16 cellular contexts compared by ENCODE assay signal in the genomic region with DNA sequence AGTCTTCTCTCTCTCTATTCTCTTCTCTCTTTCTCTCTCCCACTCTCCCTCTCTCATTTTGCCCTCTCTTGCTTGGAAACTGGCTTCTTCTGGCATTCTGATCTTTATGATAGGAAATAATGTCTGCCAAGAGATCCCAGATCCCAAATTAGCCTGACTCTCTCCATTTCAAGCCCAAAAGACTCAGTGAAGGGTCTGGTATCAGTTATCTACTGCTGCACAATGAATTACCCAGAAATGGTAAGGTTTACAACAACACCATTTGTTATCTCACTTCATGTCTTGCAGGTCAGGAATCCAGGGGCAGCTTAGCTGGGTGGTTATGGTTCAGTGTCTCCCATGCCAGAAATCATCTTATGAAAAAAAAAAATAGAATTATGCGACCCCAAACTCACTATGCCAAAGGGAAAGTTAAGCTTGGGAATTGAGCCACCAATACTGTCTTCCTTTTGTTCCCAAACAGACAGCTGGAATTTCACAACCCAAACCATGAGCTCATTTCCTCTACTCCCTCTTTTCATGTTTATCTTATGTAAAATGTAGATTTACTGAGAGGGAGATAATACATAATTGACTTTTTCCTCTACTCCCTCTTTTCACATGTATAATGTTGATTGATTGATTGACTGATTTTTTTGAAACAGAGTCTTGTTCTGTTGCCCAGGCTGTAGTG.
A peak's percentile ranks its signal among the peaks of the same experiment; 100 is the strongest.
DNase-seq lines count a peak whose midpoint lies in the region; ATAC-seq and TF ChIP-seq lines count a peak whose summit lies in the region.
"Had no signal": no experiment of that assay in that cellular context is flagged by ENCODE, and none has a peak within 500 bp of the region (broad histone marks: within the 10 kb centered on the region; RNA-seq: fewer than 3 reads in every experiment).

No MANE protein-coding gene starts in this region.

- peak; percentile 54 for ATAC-seq in left ventricle myocardium superior
- ATAC-seq in heart left ventricle = no peak
- ATAC-seq: HCT116 had no signal

- H3K27me3 Mint-ChIP-seq in activated CD4-positive, alpha-beta memory T cell treated with anti-CD3 and anti-CD28 coated beads, Interleukin-2, amount 10 ng/mL, durations not matched to agents 7 days and 5 days = peaks cover 14% of the 10 kb centered on the region

- no peak overlapping the region for H3K4ac ChIP-seq in mesenchymal stem cell (ENCODE audit: low read depth in 1 of 2, low read length in 2 of 2)

- POLR2A ChIA-PET in activated CD4-positive, alpha-beta memory T cell treated with anti-CD3 and anti-CD28 coated beads, Interleukin-2, amount 10 ng/mL, durations not matched to agents 7 days and 5 days (lab: Charles Lee) = no interaction called here

- H3K9me3 ChIP-seq in heart left ventricle = no peaks in the 10 kb centered on the region
- no peaks in the 10 kb centered on the region for H3K9me3 ChIP-seq in mesenchymal stem cell (ENCODE audit: control insufficient read depth, low read length)
- no peaks in the 10 kb centered on the region for H3K9me3 ChIP-seq in uterus
- no peaks in the 10 kb centered on the region for H3K9me3 ChIP-seq in MG63

- H3K4me1 ChIP-seq in heart left ventricle (peaks cover 0 to 13% (median 0%) of the 10 kb centered on the region in 12 donors), mesenchymal stem cell (ENCODE audit: control insufficient read depth, insufficient read depth, low read depth, low read length) (no peaks in the 10 kb centered on the region), uterus (no peaks in the 10 kb centered on the region)

- no peak overlapping the region for H2BK5ac ChIP-seq in mesenchymal stem cell (ENCODE audit: low read depth, low read length, poor library complexity, severe bottlenecking)

- H3K9ac ChIP-seq in mesenchymal stem cell (ENCODE audit: low read length) = no peak overlapping the region

- H3K18ac ChIP-seq in mesenchymal stem cell (ENCODE audit: low read depth in 1 of 2, low read length in 2 of 2) = no peak overlapping the region

- H3K4me2 ChIP-seq in mesenchymal stem cell (ENCODE audit: low read length, poor library complexity, severe bottlenecking) = no peak overlapping the region

- H4K8ac ChIP-seq in mesenchymal stem cell (ENCODE audit: low read length) = no peak overlapping the region

- CTCF ChIA-PET in activated CD4-positive, alpha-beta memory T cell treated with anti-CD3 and anti-CD28 coated beads, Interleukin-2, amount 10 ng/mL, durations not matched to agents 7 days and 5 days (lab: Charles Lee) = interaction anchor here (1.6 kb wide), 1 partner anchor 10 kb away, joined by 5 read pairs; no protein-coding TSS in a partner anchor

- no peak overlapping the region for H2AK5ac ChIP-seq in mesenchymal stem cell (ENCODE audit: low read length, severe bottlenecking)

- no peak overlapping the region for H3K23ac ChIP-seq in mesenchymal stem cell (ENCODE audit: low read length in 2 of 2)

- H3K36me3 Mint-ChIP-seq in activated CD4-positive, alpha-beta memory T cell treated with anti-CD3 and anti-CD28 coated beads, Interleukin-2, amount 10 ng/mL, durations not matched to agents 7 days and 5 days (ENCODE audit: low read depth) = no peaks in the 10 kb centered on the region
- H3K36me3 Mint-ChIP-seq: CD4-positive, CD25-positive, alpha-beta regulatory T cell had no signal

- no peak overlapping the region for H2BK120ac ChIP-seq in mesenchymal stem cell (ENCODE audit: low read depth, low read length)

- no peaks in the 10 kb centered on the region for H3K79me1 ChIP-seq in mesenchymal stem cell (replicated peaks; ENCODE audit: low read length, poor library complexity, severe bottlenecking)

- H3K36me3 ChIP-seq in heart left ventricle = no peaks in the 10 kb centered on the region
- H3K36me3 ChIP-seq in mesenchymal stem cell (ENCODE audit: control insufficient read depth in 1 of 2, insufficient read depth in 2 of 2, low read depth in 1 of 2, low read length in 2 of 2) = no peaks in the 10 kb centered on the region
- no peaks in the 10 kb centered on the region for H3K36me3 ChIP-seq in uterus
- no peaks in the 10 kb centered on the region for H3K36me3 ChIP-seq in MG63

- TF ChIP-seq POLR2A in heart left ventricle (IDR thresholded peaks at IDR 0.05) (no peak), uterus (IDR thresholded peaks at IDR 0.05) (no peak)

- H3K4me1 Mint-ChIP-seq in activated CD4-positive, alpha-beta memory T cell treated with anti-CD3 and anti-CD28 coated beads, Interleukin-2, amount 10 ng/mL, durations not matched to agents 7 days and 5 days = no peaks in the 10 kb centered on the region

- peak overlapping the region in 3 of 12 donors; percentile 30 to 57 (median 42) for H3K27ac ChIP-seq in heart left ventricle
- no peak overlapping the region for H3K27ac ChIP-seq in mesenchymal stem cell (ENCODE audit: low read length, poor library complexity, severe bottlenecking)
- peak overlapping the region; percentile 21 to 73 for H3K27ac ChIP-seq in uterus

- TF ChIP-seq CTCF in heart left ventricle (IDR thresholded peaks at IDR 0.05) (no peak), uterus (IDR thresholded peaks at IDR 0.05) (no peak)

- DNase-seq in left ventricle myocardium superior (no peak), heart left ventricle (no peak), dermis microvascular lymphatic vessel endothelial cell (ENCODE audit: low read depth in 2 of 2) (peak; percentile 10 to 18), mesenchymal stem cell (peak; percentile 24), uterus (no peak), MG63 (no peak)
- DNase-seq in activated CD4-positive, alpha-beta T cell treated with anti-CD3 and anti-CD28 coated beads, Interleukin-2, amount 50 U/mL, for 48 hours = no peak
- no peak for DNase-seq in activated CD4-positive, alpha-beta memory T cell treated with anti-CD3 and anti-CD28 coated beads, Interleukin-2, amount 10 ng/mL, durations not matched to agents 7 days and 5 days
- DNase-seq: activated CD4-positive, alpha-beta T cell treated with anti-CD3 and anti-CD28 coated beads for 1 hour; activated CD8-positive, alpha-beta memory T cell treated with anti-CD3 and anti-CD28 coated beads, Interleukin-2, amount 50 U/mL, for 48 hours; activated naive CD4-positive, alpha-beta T cell; CD4-positive, CD25-positive, alpha-beta regulatory T cell; DMS79; NCI-H1092 had no signal

- H3K27me3 ChIP-seq in heart left ventricle (peaks cover 0 to 24% (median 3%) of the 10 kb centered on the region in 9 donors), mesenchymal stem cell (ENCODE audit: control insufficient read depth in 1 of 2, insufficient read depth in 1 of 2, low read length in 2 of 2) (peaks cover 5 to 30% of the 10 kb centered on the region in 2 experiments), uterus (no peaks in the 10 kb centered on the region), MG63 (no peaks in the 10 kb centered on the region)

- no peak overlapping the region for H3K27ac Mint-ChIP-seq in activated CD4-positive, alpha-beta memory T cell treated with anti-CD3 and anti-CD28 coated beads, Interleukin-2, amount 10 ng/mL, durations not matched to agents 7 days and 5 days
- H3K27ac Mint-ChIP-seq: CD4-positive, CD25-positive, alpha-beta regulatory T cell; T-helper 1 cell treated with Interleukin-12 subunit alpha and Interleukin-12 subunit beta and Interleukin-4 antibody, amounts not matched to agents 30 μg/mL and 1 μg/mL, for 36 hours had no signal

- H2BK12ac ChIP-seq in mesenchymal stem cell (ENCODE audit: low read length in 2 of 2) = no peak overlapping the region

- H3K9me3 Mint-ChIP-seq in activated CD4-positive, alpha-beta memory T cell treated with anti-CD3 and anti-CD28 coated beads, Interleukin-2, amount 10 ng/mL, durations not matched to agents 7 days and 5 days = no peaks in the 10 kb centered on the region
- H3K9me3 Mint-ChIP-seq: T-helper 1 cell treated with Interleukin-12 subunit alpha and Interleukin-12 subunit beta and Interleukin-4 antibody, amounts not matched to agents 30 μg/mL and 1 μg/mL, for 36 hours had no signal

- intact Hi-C loops in left ventricle myocardium superior (cut with micrococcal nuclease) (no loop called here), heart left ventricle (cut with DNase I) (loop anchor here in 1 of 10 donors (10.0 kb wide), 1 partner anchor 103 kb away; no protein-coding TSS in a partner anchor), uterus (cut with DNase I; ENCODE audit: low total_unique reads) (no loop called here)

- no peak overlapping the region for H3K4me3 Mint-ChIP-seq in activated CD4-positive, alpha-beta memory T cell treated with anti-CD3 and anti-CD28 coated beads, Interleukin-2, amount 10 ng/mL, durations not matched to agents 7 days and 5 days
- H3K4me3 Mint-ChIP-seq: CD4-positive, CD25-positive, alpha-beta regulatory T cell; T-helper 1 cell treated with Interleukin-12 subunit alpha and Interleukin-12 subunit beta and Interleukin-4 antibody, amounts not matched to agents 30 μg/mL and 1 μg/mL, for 36 hours had no signal

- no peak overlapping the region for H2AFZ ChIP-seq in mesenchymal stem cell (ENCODE audit: low read depth, low read length)

- 32 to 54% (median 41%) methylated on average over 1 of the region's 1 CpG for WGBS in heart left ventricle, 4 donors
- WGBS in mesenchymal stem cell = no CpG with 5 or more reads among the region's 1 CpG

- H3K14ac ChIP-seq in mesenchymal stem cell (ENCODE audit: low read length in 2 of 2) = no peak overlapping the region

- H2BK15ac ChIP-seq in mesenchymal stem cell (ENCODE audit: low read depth, poor library complexity, severe bottlenecking) = no peak overlapping the region

- H4K91ac ChIP-seq in mesenchymal stem cell (ENCODE audit: low read length) = no peak overlapping the region

- H3K4me3 ChIP-seq in heart left ventricle = no peak overlapping the region
- no peak overlapping the region for H3K4me3 ChIP-seq in mesenchymal stem cell (ENCODE audit: insufficient read depth in 1 of 2, low read depth in 1 of 2, low read length in 2 of 2)
- H3K4me3 ChIP-seq in uterus = no peak overlapping the region
- no peak overlapping the region for H3K4me3 ChIP-seq in MG63

Comparison
In these comparisons a context has a peak if more than half of its experiments do, and no peak if none do; other contexts are left out.
1. DNase-seq: peak in dermis microvascular lymphatic vessel endothelial cell (2 of 2) and mesenchymal stem cell (single experiment); none in left ventricle myocardium superior (single experiment), heart left ventricle (0 of 5), uterus (0 of 2), activated CD4-positive, alpha-beta T cell treated with anti-CD3 and anti-CD28 coated beads, Interleukin-2, amount 50 U/mL, for 48 hours (0 of 2), activated CD4-positive, alpha-beta memory T cell treated with anti-CD3 and anti-CD28 coated beads, Interleukin-2, amount 10 ng/mL, durations not matched to agents 7 days and 5 days (single experiment) and MG63 (single experiment).